12 cellular contexts compared by ENCODE assay signal in the genomic region with DNA sequence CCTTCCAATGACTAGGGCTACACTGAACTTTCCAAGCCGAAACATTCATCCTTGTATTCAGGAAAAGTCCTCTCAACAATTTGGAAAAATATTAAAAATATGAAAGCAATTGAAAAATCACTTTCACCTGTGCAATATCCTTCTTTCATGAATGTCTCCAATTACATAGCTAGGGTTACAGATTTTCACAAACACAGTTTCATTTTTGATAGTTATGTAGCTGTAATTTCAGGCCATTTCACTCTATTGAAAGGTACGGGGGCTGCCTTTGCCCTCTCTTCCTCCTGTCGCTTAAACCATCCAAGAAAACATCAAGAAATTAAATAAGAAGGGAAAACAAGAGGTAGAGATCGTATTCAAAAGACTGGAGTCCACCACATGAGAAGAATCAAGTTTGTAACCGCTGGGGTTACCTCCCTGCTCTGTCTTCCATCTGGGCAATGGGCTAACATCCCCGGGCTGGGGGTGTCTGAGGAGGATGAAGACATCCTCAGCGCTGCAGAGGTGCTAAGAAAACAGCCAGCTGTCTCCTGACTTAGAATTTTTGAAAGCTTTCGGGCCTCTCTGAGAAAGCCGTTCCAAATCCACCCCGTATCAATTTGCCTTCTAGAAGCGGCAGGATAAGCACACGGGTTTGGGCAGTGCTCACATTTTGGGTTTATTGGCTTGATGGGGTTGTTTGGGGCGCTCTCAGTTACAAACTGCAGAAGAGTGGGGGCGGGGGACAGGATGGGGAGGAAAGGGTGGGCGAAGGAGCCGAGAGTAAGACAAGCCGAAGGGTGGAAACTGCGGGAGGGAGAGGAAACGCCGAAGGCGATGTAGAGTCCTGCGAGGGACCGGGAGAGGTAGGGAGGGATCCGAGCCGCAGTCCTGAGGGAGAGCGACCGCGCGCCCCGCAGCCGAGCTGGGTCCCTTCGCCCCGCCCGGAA. TPM values are rescaled to one million over a fixed set of nuclear protein-coding genes. Genes with fewer than 3 reads are reported as not detected.
DNase-seq lines count a peak whose midpoint lies in the region.
"Had no signal": no experiment of that assay in that cellular context is flagged by ENCODE, and none has a peak within 500 bp of the region (broad histone marks: within the 10 kb centered on the region; RNA-seq: fewer than 3 reads in every experiment).

No MANE protein-coding gene starts in this region.

- no peak overlapping the region for H3K27ac ChIP-seq in SJCRH30
- H3K27ac ChIP-seq: RWPE1 had no signal

- H3K4me3 Mint-ChIP-seq in activated CD4-positive, alpha-beta memory T cell treated with anti-CD3 and anti-CD28 coated beads, Interleukin-2, amount 10 ng/mL, durations not matched to agents 7 days and 5 days: no peak overlapping the region
- no peak overlapping the region for H3K4me3 Mint-ChIP-seq in activated CD4-positive, alpha-beta memory T cell treated with anti-CD3 and anti-CD28 coated beads for 36 hours

- intact Hi-C loops in activated CD4-positive, alpha-beta memory T cell treated with anti-CD3 and anti-CD28 coated beads for 36 hours (cut with micrococcal nuclease): no loop called here

- H3K9ac ChIP-seq in iPS-15b (ENCODE audit: low read depth, low read length): no peak overlapping the region

- H3K4me1 ChIP-seq in SJCRH30: no peaks in the 10 kb centered on the region
- peaks cover 25% of the 10 kb centered on the region for H3K4me1 ChIP-seq in iPS-15b (ENCODE audit: control insufficient read depth, insufficient read depth, low read length)

- H3K9me3 ChIP-seq in SJCRH30 (replicated peaks) (no peaks in the 10 kb centered on the region), iPS-15b (ENCODE audit: control insufficient read depth, insufficient read depth, low read length) (no peaks in the 10 kb centered on the region)

- H3K27me3 ChIP-seq in SJCRH30 (peaks cover 12% of the 10 kb centered on the region; the same call in 1 of the 2 replicates), iPS-15b (ENCODE audit: control insufficient read depth, insufficient read depth, low read length) (peaks cover 96% of the 10 kb centered on the region)

- no peaks in the 10 kb centered on the region for H3K9me3 Mint-ChIP-seq in activated CD4-positive, alpha-beta memory T cell treated with anti-CD3 and anti-CD28 coated beads, Interleukin-2, amount 10 ng/mL, durations not matched to agents 7 days and 5 days
- H3K9me3 Mint-ChIP-seq in activated CD4-positive, alpha-beta memory T cell treated with anti-CD3 and anti-CD28 coated beads for 36 hours: no peaks in the 10 kb centered on the region

- DNase-seq in activated CD4-positive, alpha-beta memory T cell treated with anti-CD3 and anti-CD28 coated beads, Interleukin-2, amount 10 ng/mL, durations not matched to agents 7 days and 5 days: no peak
- DNase-seq in activated CD4-positive, alpha-beta memory T cell treated with anti-CD3 and anti-CD28 coated beads for 36 hours: no peak
- DNase-seq in SJCRH30 (no peak), retina (peak; percentile 50), NCI-H2171 (lab: John Stamatoyannopoulos, UW) (no peak), SIG-M5 (lab: John Stamatoyannopoulos, UW) (no peak)
- no peak for DNase-seq in stimulated activated CD4-positive, alpha-beta T cell treated with anti-CD3 and anti-CD28 coated beads, Interleukin-2, amount 100 ng/mL, for 24 hours
- DNase-seq: NCI-H2029 treated with DMSO at 0.1 percent for 48 hours had no signal

- peaks cover 4% of the 10 kb centered on the region for H3K36me3 Mint-ChIP-seq in activated CD4-positive, alpha-beta memory T cell treated with anti-CD3 and anti-CD28 coated beads, Interleukin-2, amount 10 ng/mL, durations not matched to agents 7 days and 5 days (ENCODE audit: low read depth)
- H3K36me3 Mint-ChIP-seq in activated CD4-positive, alpha-beta memory T cell treated with anti-CD3 and anti-CD28 coated beads for 36 hours: no peaks in the 10 kb centered on the region

- H3K27ac Mint-ChIP-seq in activated CD4-positive, alpha-beta memory T cell treated with anti-CD3 and anti-CD28 coated beads, Interleukin-2, amount 10 ng/mL, durations not matched to agents 7 days and 5 days: peak overlapping the region; percentile 45
- no peak overlapping the region for H3K27ac Mint-ChIP-seq in activated CD4-positive, alpha-beta memory T cell treated with anti-CD3 and anti-CD28 coated beads for 36 hours

- H3K4me3 ChIP-seq in SJCRH30: peak overlapping the region; percentile 26
- peak overlapping the region; percentile 35 for H3K4me3 ChIP-seq in iPS-15b (ENCODE audit: low read depth, low read length)

- peaks cover 83% of the 10 kb centered on the region for H3K27me3 Mint-ChIP-seq in activated CD4-positive, alpha-beta memory T cell treated with anti-CD3 and anti-CD28 coated beads, Interleukin-2, amount 10 ng/mL, durations not matched to agents 7 days and 5 days
- peaks cover 82% of the 10 kb centered on the region for H3K27me3 Mint-ChIP-seq in activated CD4-positive, alpha-beta memory T cell treated with anti-CD3 and anti-CD28 coated beads for 36 hours

- H3K36me3 ChIP-seq in SJCRH30 (no peaks in the 10 kb centered on the region), iPS-15b (ENCODE audit: control insufficient read depth, insufficient read depth, low read length) (no peaks in the 10 kb centered on the region)

- POLR2A ChIA-PET in activated CD4-positive, alpha-beta memory T cell treated with anti-CD3 and anti-CD28 coated beads, Interleukin-2, amount 10 ng/mL, durations not matched to agents 7 days and 5 days (lab: Charles Lee): no interaction called here
- POLR2A ChIA-PET in activated CD4-positive, alpha-beta memory T cell treated with anti-CD3 and anti-CD28 coated beads for 36 hours (lab: Charles Lee): no interaction called here

- CTCF ChIA-PET in activated CD4-positive, alpha-beta memory T cell treated with anti-CD3 and anti-CD28 coated beads, Interleukin-2, amount 10 ng/mL, durations not matched to agents 7 days and 5 days (lab: Charles Lee): interaction anchor here (0.7 kb wide), 1 partner anchor 13 kb away, joined by 3 read pairs; no protein-coding TSS in a partner anchor
- CTCF ChIA-PET in activated CD4-positive, alpha-beta memory T cell treated with anti-CD3 and anti-CD28 coated beads for 36 hours (lab: Charles Lee): interaction anchor here (0.6 kb wide), 1 partner anchor 13 kb away, joined by 3 read pairs; no protein-coding TSS in a partner anchor

- H3K4me1 Mint-ChIP-seq in activated CD4-positive, alpha-beta memory T cell treated with anti-CD3 and anti-CD28 coated beads, Interleukin-2, amount 10 ng/mL, durations not matched to agents 7 days and 5 days: peaks cover 15% of the 10 kb centered on the region
- H3K4me1 Mint-ChIP-seq in activated CD4-positive, alpha-beta memory T cell treated with anti-CD3 and anti-CD28 coated beads for 36 hours (ENCODE audit: low read depth): peaks cover 33% of the 10 kb centered on the region

RNA-seq across cellular contexts. Expression of a gene that starts 24.3 kb away (rescaled TPM):
- not detected for total RNA-seq in activated CD4-positive, alpha-beta memory T cell treated with anti-CD3 and anti-CD28 coated beads, Interleukin-2, amount 10 ng/mL, durations not matched to agents 7 days and 5 days
- not detected for total RNA-seq in activated CD4-positive, alpha-beta memory T cell treated with anti-CD3 and anti-CD28 coated beads for 36 hours
- not detected in 2 replicates for total RNA-seq in SJCRH30 (2014; rRNA removed; shearing (Covaris generic))
- total RNA-seq: liver, skeletal muscle tissue had no signal

RNA-seq across cellular contexts. Expression of a gene that starts 34.9 kb away (rescaled TPM):
- not detected for total RNA-seq in activated CD4-positive, alpha-beta memory T cell treated with anti-CD3 and anti-CD28 coated beads, Interleukin-2, amount 10 ng/mL, durations not matched to agents 7 days and 5 days
- not detected for total RNA-seq in activated CD4-positive, alpha-beta memory T cell treated with anti-CD3 and anti-CD28 coated beads for 36 hours
- not detected in 2 replicates for total RNA-seq in SJCRH30 (2014; rRNA removed; shearing (Covaris generic))
- total RNA-seq: liver, skeletal muscle tissue had no signal
